In genomic region chr1:223712184-223712855, GRCh38 we compare ENCODE assay signal across 9 cellular contexts. TPM values are rescaled to one million over a fixed set of nuclear protein-coding genes. Genes with fewer than 3 reads are reported as not detected.
DNase-seq lines count a peak whose midpoint lies in the region; FAIRE-seq and TF ChIP-seq lines count a peak whose summit lies in the region.
"Had no signal": no experiment of that assay in that cellular context is flagged by ENCODE, and none has a peak within 500 bp of the region (broad histone marks: within the 10 kb centered on the region; RNA-seq: fewer than 3 reads in every experiment).

TSS of gene CAPN2 (plus strand) at chr1:223712539. CDS start at chr1:223712641, 102 bp downstream.

- no peaks in the 10 kb centered on the region for H3K36me3 ChIP-seq in small intestine (ENCODE audit: control insufficient read depth in 2 of 2, insufficient read depth in 2 of 2, low read length in 2 of 2)

- 0 to 1% (median 1%) methylated on average over 46 to 76 of the region's 76 CpGs for WGBS in small intestine, 3 donors

- peaks cover 3% of the 10 kb centered on the region for H3K36me3 Mint-ChIP-seq in chondrocyte (ENCODE audit: low read depth)

- H3K4me1 Mint-ChIP-seq in chondrocyte (ENCODE audit: low read depth): peaks cover 86% of the 10 kb centered on the region

- peak within 1 kb of the TSS; percentile 93 for H3K27ac Mint-ChIP-seq in chondrocyte (ENCODE audit: unreplicated experiment)

- H3K9me3 ChIP-seq in small intestine (ENCODE audit: control insufficient read depth, low read depth): no peaks in the 10 kb centered on the region

- no peaks in the 10 kb centered on the region for H3K9me3 Mint-ChIP-seq in chondrocyte (ENCODE audit: low read depth)

- CTCF ChIA-PET in HEK293T (lab: Yijun Ruan, JAX): interaction anchor here (0.5 to 1.2 kb wide), 5 partner anchors 14 to 795 kb away, joined by 3 to 6 read pairs (median 3); no protein-coding TSS in a partner anchor

- no peaks in the 10 kb centered on the region for H3K27me3 ChIP-seq in small intestine (ENCODE audit: control insufficient read depth in 2 of 2, insufficient read depth in 2 of 2, low read length in 2 of 2)

- peak within 1 kb of the TSS; percentile 97 to 98 for H3K27ac ChIP-seq in small intestine (ENCODE audit: low read depth in 1 of 2, low read length in 1 of 2)

- peak; percentile 53 for TF ChIP-seq POLR2A in NB4 (IDR thresholded peaks at IDR 0.05; ENCODE audit: extremely low read depth, insufficient read length)

- TF ChIP-seq CTCF in NB4 (IDR thresholded peaks at IDR 0.05; ENCODE audit: low read depth, low read length) (peak; percentile 25), WI38 (IDR thresholded peaks at IDR 0.05; ENCODE audit: low read depth, low read length) (peak; percentile 50), chondrocyte (IDR thresholded peaks at IDR 0.05) (peak; percentile 86)

- peak within 1 kb of the TSS; percentile 96 for H3K4me3 Mint-ChIP-seq in chondrocyte (ENCODE audit: unreplicated experiment)

- H3K27me3 Mint-ChIP-seq in chondrocyte (ENCODE audit: low read depth): no peaks in the 10 kb centered on the region

- FAIRE-seq in small intestine (lab: Jason Lieb, UNC): no peak
- FAIRE-seq: A204.1 had no signal

- DNase-seq in DMS 273 (lab: John Stamatoyannopoulos, UW; ENCODE audit: unreplicated experiment): peak; percentile 87
- no peak for DNase-seq in DMS 273 treated with DMSO at 0.1 percent for 48 hours (lab: John Stamatoyannopoulos, UW)
- DNase-seq in HEK293T (ENCODE audit: extremely low spot score): peak; percentile 86
- DNase-seq in NB4 (ENCODE audit: low read depth): peak; percentile 85
- no peak for DNase-seq in chondrocyte (ENCODE audit: low spot score)
- peak; percentile 91 for DNase-seq in islet precursor cell
- peak; percentile 86 for DNase-seq in small intestine

- POLR2A ChIA-PET in HEK293T (lab: Yijun Ruan, JAX): interaction anchor here (1.0 to 2.4 kb wide), 4 partner anchors 11 to 37 kb away, joined by 3 to 8 read pairs (median 6); no protein-coding TSS in a partner anchor

- H3K4me3 ChIP-seq in NB4 (ENCODE audit: low read depth, low read length) (peak within 1 kb of the TSS; percentile 64), WI38 (ENCODE audit: low read depth, low read length) (peak within 1 kb of the TSS; percentile 70), small intestine (ENCODE audit: low read depth in 1 of 2, low read length in 2 of 2) (peak within 1 kb of the TSS; percentile 76 to 86)

- peaks cover 11 to 19% of the 10 kb centered on the region in 2 donors for H3K4me1 ChIP-seq in small intestine (ENCODE audit: control insufficient read depth in 2 of 2, insufficient read depth in 1 of 2, low read depth in 1 of 2, low read length in 1 of 2)

TF ChIP-seq in HEK293T, 16 proteins besides CTCF, POLR2A, EP300 and RAD21:
- peak; percentile 83 for TF ChIP-seq FOXM1 (IDR thresholded peaks at IDR 0.05; ENCODE audit: borderline replicate concordance)
- peak; percentile 59; the same call in 1 of the 2 replicates for TF ChIP-seq L3MBTL2 (conservative IDR thresholded peaks at IDR 0.05)
- TF ChIP-seq ELF4 (IDR thresholded peaks at IDR 0.05): no peak
- TF ChIP-seq SP1 (IDR thresholded peaks at IDR 0.05): no peak
- no peak for TF ChIP-seq PKNOX1 (IDR thresholded peaks at IDR 0.05)
- TF ChIP-seq ARNT (IDR thresholded peaks at IDR 0.05): peak; percentile 78
- peak; percentile 96 for TF ChIP-seq LEF1 (IDR thresholded peaks at IDR 0.05; ENCODE audit: borderline replicate concordance)
TF ChIP-seq in HEK293T: peak in this region for 4.

RNA-seq across cellular contexts. Expression of gene CAPN2, which starts in this region (rescaled TPM):
- total RNA-seq in chondrocyte: 202 to 241 TPM (median 238 TPM) in 3 replicates
- polyA plus RNA-seq in small intestine: 100 to 1,000 TPM in 1 of 3 donors, 10 to 100 TPM in 2; 47.0 to 115 (median 68.8) TPM

Comparison
In these comparisons a context has a peak if more than half of its experiments do, and no peak if none do; other contexts are left out.
1. DNase-seq: peak in DMS 273 (single experiment), HEK293T (single experiment), NB4 (single experiment), islet precursor cell (single experiment) and small intestine (single experiment); none in DMS 273 treated with DMSO at 0.1 percent for 48 hours (single experiment) and chondrocyte (single experiment).
2. CTCF ChIP-seq: peak in every context shown above with its lines; median percentile 86 in chondrocyte; 50 in WI38; 25 in NB4.
3. Peak in every context shown above with its lines, with median percentiles within 50 percentile points of each other: H3K4me3 ChIP-seq.